ENCODE assay signal across 8 cellular contexts in the genomic region with DNA sequence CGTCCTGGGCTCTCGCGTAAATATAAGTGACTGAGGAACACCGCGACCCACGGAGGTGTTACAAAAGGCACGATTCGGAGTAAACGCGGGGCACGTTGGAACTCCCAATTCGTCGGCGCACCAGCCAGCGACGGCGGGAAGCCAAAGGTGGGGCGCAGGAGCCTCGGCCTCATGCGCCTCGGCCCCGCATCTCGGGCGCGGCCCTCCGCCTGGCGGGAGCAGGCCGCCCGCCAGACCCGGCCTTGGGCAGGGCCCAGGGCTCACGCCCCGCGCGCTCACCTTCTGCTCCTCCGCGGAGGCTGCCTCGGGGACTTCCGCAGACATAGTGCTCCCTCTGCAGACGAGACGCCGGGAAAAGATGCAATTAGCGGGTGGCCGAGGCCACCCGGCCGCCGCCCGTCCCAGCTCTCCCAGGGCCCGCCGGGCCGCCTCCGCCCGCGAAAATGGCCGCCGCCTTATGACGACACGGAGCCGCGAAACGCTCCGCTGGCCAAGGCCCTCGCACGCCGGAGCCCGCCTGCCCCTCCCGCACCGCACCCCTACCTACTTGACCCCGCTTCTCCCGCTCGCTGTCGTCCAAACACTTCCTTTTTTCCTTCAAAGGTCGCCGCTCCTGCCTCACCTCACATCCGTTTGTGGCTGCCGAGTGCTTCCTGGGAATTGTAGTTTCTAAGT. TPM values are rescaled to one million over a fixed set of nuclear protein-coding genes. Genes with fewer than 3 reads are reported as not detected.
DNase-seq lines count a peak whose midpoint lies in the region; ATAC-seq, FAIRE-seq and TF ChIP-seq lines count a peak whose summit lies in the region.

A gene with protein sequence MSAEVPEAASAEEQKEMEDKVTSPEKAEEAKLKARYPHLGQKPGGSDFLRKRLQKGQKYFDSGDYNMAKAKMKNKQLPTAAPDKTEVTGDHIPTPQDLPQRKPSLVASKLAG (minus strand): TSS at position 462 of the 675 bp plus-strand sequence. CDS start 138 bp downstream, at position 324.

- no peaks in the 10 kb centered on the region for H3K27me3 Mint-ChIP-seq in T-helper 1 cell treated with Interleukin-12 subunit alpha and Interleukin-12 subunit beta and Interleukin-4 antibody, amounts not matched to agents 30 μg/mL and 1 μg/mL, for 36 hours (ENCODE audit: low read depth)

- H3K27ac Mint-ChIP-seq in T-helper 1 cell treated with Interleukin-12 subunit alpha and Interleukin-12 subunit beta and Interleukin-4 antibody, amounts not matched to agents 30 μg/mL and 1 μg/mL, for 36 hours, result peak within 1 kb of the TSS; percentile 98

- H3K4me3 Mint-ChIP-seq in T-helper 1 cell treated with Interleukin-12 subunit alpha and Interleukin-12 subunit beta and Interleukin-4 antibody, amounts not matched to agents 30 μg/mL and 1 μg/mL, for 36 hours, result peak within 1 kb of the TSS; percentile 95

- DNase-seq in GM12892 (ENCODE audit: insufficient read length) (peak; percentile 73), NCI-H1436 treated with DMSO at 0.1 percent for 48 hours (lab: John Stamatoyannopoulos, UW) (peak; percentile 69), amniotic stem cell (lab: John Stamatoyannopoulos, UW) (peak; percentile 54), left ventricle myocardium inferior (peak; percentile 88), psoas muscle (peak; percentile 90 to 95), urothelium cell line (ENCODE audit: low spot score) (peak; percentile 91)

- H3K4me3 ChIP-seq in left ventricle myocardium inferior, result peak within 1 kb of the TSS; percentile 90
- H3K4me3 ChIP-seq in psoas muscle, result peak within 1 kb of the TSS; percentile 88

- peaks cover 32% of the 10 kb centered on the region for H3K4me1 Mint-ChIP-seq in T-helper 1 cell treated with Interleukin-12 subunit alpha and Interleukin-12 subunit beta and Interleukin-4 antibody, amounts not matched to agents 30 μg/mL and 1 μg/mL, for 36 hours (ENCODE audit: low read depth)

- intact Hi-C loops in left ventricle myocardium inferior (cut with micrococcal nuclease), result no loop called here
- intact Hi-C loops in psoas muscle (cut with DNase I), result loop anchor here in 1 of 2 donors (5.0 to 10.0 kb wide), 3 partner anchors 41 to 551 kb away; a partner anchor contains a TSS

- TF ChIP-seq CTCF in left ventricle myocardium inferior (IDR thresholded peaks at IDR 0.05; ENCODE audit: borderline replicate concordance) (peak; percentile 31), psoas muscle (IDR thresholded peaks at IDR 0.05) (no peak)

- FAIRE-seq in GM12892 (lab: Jason Lieb, UNC), result peak; percentile 96
- no peak for FAIRE-seq in urothelium cell line (lab: Jason Lieb, UNC)

- H3K9me3 ChIP-seq in left ventricle myocardium inferior (replicated peaks) (no peaks in the 10 kb centered on the region), psoas muscle (no peaks in the 10 kb centered on the region)

- H3K36me3 ChIP-seq in left ventricle myocardium inferior (no peaks in the 10 kb centered on the region), psoas muscle (ENCODE audit: insufficient read depth in 1 of 2, low read depth in 1 of 2) (no peaks in the 10 kb centered on the region)

- H3K9me3 Mint-ChIP-seq in T-helper 1 cell treated with Interleukin-12 subunit alpha and Interleukin-12 subunit beta and Interleukin-4 antibody, amounts not matched to agents 30 μg/mL and 1 μg/mL, for 36 hours, result no peaks in the 10 kb centered on the region

- peak within 1 kb of the TSS; percentile 95 for H3K27ac ChIP-seq in left ventricle myocardium inferior (replicated peaks)
- H3K27ac ChIP-seq in psoas muscle, result peak within 1 kb of the TSS; percentile 91

- WGBS in psoas muscle, 3 donors, result 0 to 1% (median 0%) methylated on average over 61 to 75 of the region's 75 CpGs

- ATAC-seq in HG02852 (IDR thresholded peaks at IDR 0.05; ENCODE audit: unreplicated experiment) (peak; percentile 71), psoas muscle (peak; percentile 88 to 95 (median 90))

- H3K4me1 ChIP-seq in left ventricle myocardium inferior (peaks cover 51% of the 10 kb centered on the region), psoas muscle (peaks cover 21% of the 10 kb centered on the region)

- peaks cover 8% of the 10 kb centered on the region for H3K36me3 Mint-ChIP-seq in T-helper 1 cell treated with Interleukin-12 subunit alpha and Interleukin-12 subunit beta and Interleukin-4 antibody, amounts not matched to agents 30 μg/mL and 1 μg/mL, for 36 hours (ENCODE audit: low read depth)

- H3K27me3 ChIP-seq in left ventricle myocardium inferior (ENCODE audit: low read depth) (no peaks in the 10 kb centered on the region), psoas muscle (ENCODE audit: insufficient read depth in 3 of 3, low read length in 2 of 3) (no peaks in the 10 kb centered on the region)

- peak; percentile 79 for TF ChIP-seq POLR2A in GM12892 (IDR thresholded peaks at IDR 0.05; ENCODE audit: low read depth, low read length)

RNA-seq across cellular contexts. Expression of the gene that starts here (rescaled TPM):
- 90.0 TPM for polyA plus RNA-seq in GM12892 (2012; ENCODE audit: missing spikeins)
- total RNA-seq in left ventricle myocardium inferior, result 162 TPM
- 100 to 1,000 TPM; 161 to 372 (median 274) TPM for total RNA-seq in psoas muscle
- 100 to 1,000 TPM; 134 to 374 (median 256) TPM for polyA plus RNA-seq in psoas muscle

Comparison
In these comparisons a context has a peak if more than half of its experiments do, and no peak if none do; other contexts are left out.
1. Peak in every context shown above with its lines: DNase-seq, ATAC-seq, H3K4me3 ChIP-seq and H3K27ac ChIP-seq.